8 cellular contexts compared by ENCODE assay signal in genomic region chr11:71420455-71421241, GRCh38. TPM values are rescaled to one million over a fixed set of nuclear protein-coding genes. Genes with fewer than 3 reads are reported as not detected.
A peak's percentile ranks its signal among the peaks of the same experiment; 100 is the strongest.
DNase-seq lines count a peak whose midpoint lies in the region; ATAC-seq, FAIRE-seq and TF ChIP-seq lines count a peak whose summit lies in the region.

No MANE protein-coding gene starts in this region.

- H3K27ac Mint-ChIP-seq in brain, result no peak overlapping the region
- H3K27ac Mint-ChIP-seq in CD8-positive, alpha-beta T cell, result no peak overlapping the region

- TF ChIP-seq CTCF in brain (conservative IDR thresholded peaks at IDR 0.05), result peak; percentile 31 to 72
- TF ChIP-seq CTCF in CD8-positive, alpha-beta T cell (IDR thresholded peaks at IDR 0.05), result no peak

- peaks cover 5% of the 10 kb centered on the region for H3K4me1 Mint-ChIP-seq in brain
- H3K4me1 Mint-ChIP-seq in CD8-positive, alpha-beta T cell (ENCODE audit: low read depth), result no peaks in the 10 kb centered on the region

- intact Hi-C loops in CD8-positive, alpha-beta T cell (cut with DNase I, micrococcal nuclease), result loop anchor here in 1 of 2 experiments (10.0 kb wide), 1 partner anchor 54 kb away; no protein-coding TSS in a partner anchor

- no peak for TF ChIP-seq POLR2A in GM12891 (IDR thresholded peaks at IDR 0.05; ENCODE audit: low read depth, low read length)

- H3K36me3 Mint-ChIP-seq in brain, result no peaks in the 10 kb centered on the region
- no peaks in the 10 kb centered on the region for H3K36me3 Mint-ChIP-seq in CD8-positive, alpha-beta T cell

- POLR2A ChIA-PET in CD8-positive, alpha-beta T cell (lab: Charles Lee), result no interaction called here

- no peaks in the 10 kb centered on the region for H3K36me3 ChIP-seq in CD8-positive, alpha-beta T cell (ENCODE audit: insufficient read depth, low read length)

- no peaks in the 10 kb centered on the region for H3K4me1 ChIP-seq in CD8-positive, alpha-beta T cell (ENCODE audit: insufficient read depth, low read length)

- H3K27me3 Mint-ChIP-seq in brain, result peaks cover 3% of the 10 kb centered on the region
- H3K27me3 Mint-ChIP-seq in CD8-positive, alpha-beta T cell (ENCODE audit: low read depth), result no peaks in the 10 kb centered on the region

- DNase-seq in Ammon's horn (ENCODE audit: low spot score) (peak; percentile 61), GM12891 (ENCODE audit: insufficient read length, low spot score) (no peak), NCI-H2107 treated with DMSO at 0.1 percent for 48 hours (lab: John Stamatoyannopoulos, UW; ENCODE audit: unreplicated experiment) (peak; percentile 58), kidney tubule cell (ENCODE audit: low spot score) (peak; percentile 61)
- no peak for DNase-seq in CD8-positive, alpha-beta T cell

- ATAC-seq in GM18873 (IDR thresholded peaks at IDR 0.05; ENCODE audit: low FRiP score, unreplicated experiment) (no peak), GM19455 (IDR thresholded peaks at IDR 0.05; ENCODE audit: unreplicated experiment) (no peak)
- no peak for ATAC-seq in CD8-positive, alpha-beta T cell

- no peaks in the 10 kb centered on the region for H3K9me3 Mint-ChIP-seq in brain
- no peaks in the 10 kb centered on the region for H3K9me3 Mint-ChIP-seq in CD8-positive, alpha-beta T cell

- peak; percentile 84 for FAIRE-seq in GM12891 (lab: Jason Lieb, UNC)

- H3K9me3 ChIP-seq in CD8-positive, alpha-beta T cell (ENCODE audit: low read length), result no peaks in the 10 kb centered on the region

- no peak overlapping the region for H3K4me3 Mint-ChIP-seq in brain
- H3K4me3 Mint-ChIP-seq in CD8-positive, alpha-beta T cell, result no peak overlapping the region

- H3K27ac ChIP-seq in CD8-positive, alpha-beta T cell (ENCODE audit: low read depth, low read length), result no peak overlapping the region

- H3K4me3 ChIP-seq in CD8-positive, alpha-beta T cell (ENCODE audit: low read depth, low read length), result no peak overlapping the region

- CTCF ChIA-PET in CD8-positive, alpha-beta T cell (lab: Charles Lee), result no interaction called here

- H3K27me3 ChIP-seq in CD8-positive, alpha-beta T cell (ENCODE audit: insufficient read depth, low read length), result no peaks in the 10 kb centered on the region

TF ChIP-seq in GM12891, 5 proteins besides CTCF, POLR2A, EP300 and RAD21:
- TF ChIP-seq SPI1 (IDR thresholded peaks at IDR 0.05; ENCODE audit: low read depth, low read length) (no peak), PAX5 (IDR thresholded peaks at IDR 0.05; ENCODE audit: insufficient read depth, low read length, severe bottlenecking) (no peak), POLR2AphosphoS5 (IDR thresholded peaks at IDR 0.05; ENCODE audit: low read depth, low read length) (no peak), POU2F2 (IDR thresholded peaks at IDR 0.05; ENCODE audit: low read depth, low read length) (no peak), TAF1 (IDR thresholded peaks at IDR 0.05; ENCODE audit: low read depth, low read length) (no peak)

RNA-seq across cellular contexts. Expression of gene DHCR7, which starts 27.5 kb away (rescaled TPM):
- 42.5 TPM for polyA plus RNA-seq in GM12891 (2012; ENCODE audit: low read depth, missing spikeins)
- 108 TPM for polyA plus RNA-seq in brain (ENCODE audit: insufficient read depth, low read depth, low replicate concordance)
- total RNA-seq in CD8-positive, alpha-beta T cell, result 10 to 100 TPM; 33.9 to 40.0 TPM

RNA-seq across cellular contexts. Expression of gene NADSYN1, which starts 32.4 kb away (rescaled TPM):
- 84.1 TPM for polyA plus RNA-seq in GM12891 (2012; ENCODE audit: low read depth, missing spikeins)
- polyA plus RNA-seq in brain (ENCODE audit: insufficient read depth, low read depth, low replicate concordance), result 16.2 TPM
- total RNA-seq in CD8-positive, alpha-beta T cell, result 100 to 1,000 TPM; 120 TPM

Comparison
In these comparisons a context has a peak if more than half of its experiments do, and no peak if none do; other contexts are left out.
1. DNase-seq: peak in Ammon's horn (single experiment), NCI-H2107 treated with DMSO at 0.1 percent for 48 hours (single experiment) and kidney tubule cell (single experiment); none in GM12891 (single experiment) and CD8-positive, alpha-beta T cell (0 of 7).